28 cellular contexts compared by ENCODE assay signal in genomic region chr20:12511499-12511898, GRCh38.
"Had no signal": no experiment of that assay in that cellular context is flagged by ENCODE, and none has a peak within 500 bp of the region (broad histone marks: within the 10 kb centered on the region; RNA-seq: fewer than 3 reads in every experiment).

No MANE protein-coding gene starts in this region.

- ATAC-seq: stimulated activated effector memory CD8-positive, alpha-beta T cell treated with anti-CD3 and anti-CD28 coated beads, Interleukin-12 subunit alpha, Interleukin-12 subunit beta, amount 100 ng/mL, for 72 hours; stimulated activated memory B cell treated with anti-CD40 and anti-IgM and Interleukin-4, amounts not matched to agents 10 μg/mL and 1 μg/mL and 100 μg/mL, for 72 hours; stimulated activated naive B cell treated with anti-CD40 and anti-IgM and Interleukin-4, amounts not matched to agents 10 μg/mL and 1 μg/mL and 100 μg/mL, for 72 hours; stimulated activated naive CD8-positive, alpha-beta T cell treated with anti-CD3 and anti-CD28 coated beads, Interleukin-15, amount 100 ng/mL, for 72 hours; stimulated activated naive CD8-positive, alpha-beta T cell treated with anti-CD3 and anti-CD28 coated beads, Interleukin-15, Interleukin-2, amounts not matched to agents 100 U/mL and 50 U/mL, for 24 hours; upper lobe of right lung had no signal

- H3K27me3 Mint-ChIP-seq: stimulated activated memory B cell treated with anti-CD40 and anti-IgM and Interleukin-4, amounts not matched to agents 10 μg/mL and 1 μg/mL and 100 μg/mL, for 72 hours; stimulated activated naive B cell treated with anti-CD40 and anti-IgM and Interleukin-4, amounts not matched to agents 10 μg/mL and 1 μg/mL and 100 μg/mL, for 72 hours; stimulated activated naive CD8-positive, alpha-beta T cell treated with anti-CD3 and anti-CD28 coated beads, Interleukin-15, amount 100 ng/mL, for 72 hours; stimulated activated naive CD8-positive, alpha-beta T cell treated with anti-CD3 and anti-CD28 coated beads, Interleukin-15, Interleukin-2, amounts not matched to agents 100 ng/mL and 50 ng/mL, for 24 hours; type B pancreatic cell had no signal

- FAIRE-seq: urothelium cell line had no signal

- H3K27ac Mint-ChIP-seq: stimulated activated effector memory CD8-positive, alpha-beta T cell treated with anti-CD3 and anti-CD28 coated beads, Interleukin-12 subunit alpha, Interleukin-12 subunit beta, amount 100 ng/mL, for 72 hours; stimulated activated memory B cell treated with anti-CD40 and anti-IgM and Interleukin-4, amounts not matched to agents 10 μg/mL and 1 μg/mL and 100 μg/mL, for 72 hours; stimulated activated naive B cell treated with anti-CD40 and anti-IgM and Interleukin-4, amounts not matched to agents 10 μg/mL and 1 μg/mL and 100 μg/mL, for 72 hours; stimulated activated naive CD8-positive, alpha-beta T cell treated with anti-CD3 and anti-CD28 coated beads, Interleukin-15, amount 100 ng/mL, for 72 hours; stimulated activated naive CD8-positive, alpha-beta T cell treated with anti-CD3 and anti-CD28 coated beads, Interleukin-15, Interleukin-2, amounts not matched to agents 100 ng/mL and 50 ng/mL, for 24 hours; type B pancreatic cell had no signal

- DNase-seq: stimulated activated CD4-positive, alpha-beta T cell treated with anti-CD3 and anti-CD28 coated beads, Interleukin-2, amount 100 ng/mL, for 48 hours; stimulated activated CD4-positive, alpha-beta T cell treated with anti-CD3 and anti-CD28 coated beads, Interleukin-4, amount 100 ng/mL, for 1 hour; stimulated activated CD4-positive, alpha-beta T cell treated with anti-CD3 and anti-CD28 coated beads, Interleukin-4, amount 100 ng/mL, for 24 hours; stimulated activated CD4-positive, alpha-beta T cell treated with anti-CD3 and anti-CD28 coated beads, Interleukin-4, amount 100 ng/mL, for 4 hours; stimulated activated CD8-positive, alpha-beta memory T cell treated with anti-CD3 and anti-CD28 coated beads, Interleukin-4, amount 100 ng/mL, for 48 hours; stimulated activated naive B cell treated with anti-CD40 and anti-IgM and Interleukin-4, amounts not matched to agents 10 μg/mL and 1 μg/mL and 100 μg/mL, for 72 hours; stimulated activated naive CD4-positive, alpha-beta T cell; stimulated activated naive CD4-positive, alpha-beta T cell treated with Interleukin-2 at 50 U/mL for 16 hours; stimulated activated naive CD8-positive, alpha-beta T cell treated with anti-CD3 and anti-CD28 coated beads, Interleukin-15, amount 100 ng/mL, for 72 hours; stimulated activated naive CD8-positive, alpha-beta T cell treated with anti-CD3 and anti-CD28 coated beads, Interleukin-15, Interleukin-2, amounts not matched to agents 100 U/mL and 50 U/mL, for 24 hours; stomach; substantia nigra; testis; thyroid gland; tibial artery; transverse colon; upper lobe of left lung; upper lobe of right lung; uterus had no signal

- H3K9me3 ChIP-seq: stomach, suprapubic skin, testis, thoracic aorta, thyroid gland, tibial artery, tibial nerve, transverse colon, upper lobe of left lung, upper lobe of right lung, uterus, vagina had no signal

- H3K9me3 Mint-ChIP-seq: type B pancreatic cell had no signal

- H3K27me3 ChIP-seq: stomach, suprapubic skin, testis, thyroid gland, tibial artery, tibial nerve, transverse colon, upper lobe of left lung, upper lobe of right lung, uterus, vagina had no signal

- H3K4me1 Mint-ChIP-seq: stimulated activated effector memory CD8-positive, alpha-beta T cell treated with anti-CD3 and anti-CD28 coated beads, Interleukin-12 subunit alpha, Interleukin-12 subunit beta, amount 100 ng/mL, for 72 hours; stimulated activated memory B cell treated with anti-CD40 and anti-IgM and Interleukin-4, amounts not matched to agents 10 μg/mL and 1 μg/mL and 100 μg/mL, for 72 hours; stimulated activated naive B cell treated with anti-CD40 and anti-IgM and Interleukin-4, amounts not matched to agents 10 μg/mL and 1 μg/mL and 100 μg/mL, for 72 hours; stimulated activated naive CD8-positive, alpha-beta T cell treated with anti-CD3 and anti-CD28 coated beads, Interleukin-15, amount 100 ng/mL, for 72 hours had no signal

- H3K27ac ChIP-seq: stomach, suprapubic skin, testis, thoracic aorta, thyroid gland, tibial artery, tibial nerve, transverse colon, upper lobe of left lung, upper lobe of right lung, uterus, vagina had no signal

- H3K4me3 Mint-ChIP-seq: stimulated activated effector memory CD8-positive, alpha-beta T cell treated with anti-CD3 and anti-CD28 coated beads, Interleukin-12 subunit alpha, Interleukin-12 subunit beta, amount 100 ng/mL, for 72 hours; stimulated activated memory B cell treated with anti-CD40 and anti-IgM and Interleukin-4, amounts not matched to agents 10 μg/mL and 1 μg/mL and 100 μg/mL, for 72 hours; stimulated activated naive B cell treated with anti-CD40 and anti-IgM and Interleukin-4, amounts not matched to agents 10 μg/mL and 1 μg/mL and 100 μg/mL, for 72 hours; stimulated activated naive CD8-positive, alpha-beta T cell treated with anti-CD3 and anti-CD28 coated beads, Interleukin-15, amount 100 ng/mL, for 72 hours; stimulated activated naive CD8-positive, alpha-beta T cell treated with anti-CD3 and anti-CD28 coated beads, Interleukin-15, Interleukin-2, amounts not matched to agents 100 ng/mL and 50 ng/mL, for 24 hours; type B pancreatic cell had no signal

- H3K36me3 ChIP-seq: stomach, suprapubic skin, thoracic aorta, thyroid gland, tibial artery, tibial nerve, transverse colon, upper lobe of left lung, upper lobe of right lung, uterus, vagina had no signal

- H3K4me3 ChIP-seq: stomach, suprapubic skin, testis, thoracic aorta, thyroid gland, tibial artery, tibial nerve, transverse colon, upper lobe of left lung, upper lobe of right lung, uterus, vagina had no signal

- H3K4me1 ChIP-seq: stomach, suprapubic skin, testis, thyroid gland, tibial artery, tibial nerve, transverse colon, upper lobe of left lung, upper lobe of right lung, uterus, vagina had no signal

- H3K36me3 Mint-ChIP-seq: stimulated activated effector memory CD8-positive, alpha-beta T cell treated with anti-CD3 and anti-CD28 coated beads, Interleukin-12 subunit alpha, Interleukin-12 subunit beta, amount 100 ng/mL, for 72 hours; stimulated activated memory B cell treated with anti-CD40 and anti-IgM and Interleukin-4, amounts not matched to agents 10 μg/mL and 1 μg/mL and 100 μg/mL, for 72 hours; stimulated activated naive B cell treated with anti-CD40 and anti-IgM and Interleukin-4, amounts not matched to agents 10 μg/mL and 1 μg/mL and 100 μg/mL, for 72 hours; type B pancreatic cell had no signal
